11 cellular contexts compared by ENCODE assay signal in genomic region chr2:39523308-39524044, GRCh38.
DNase-seq lines count a peak whose midpoint lies in the region; ATAC-seq and TF ChIP-seq lines count a peak whose summit lies in the region.
"Had no signal": no experiment of that assay in that cellular context is flagged by ENCODE, and none has a peak within 500 bp of the region (broad histone marks: within the 10 kb centered on the region; RNA-seq: fewer than 3 reads in every experiment).

No MANE protein-coding gene starts in this region.

- H3K27ac ChIP-seq in mammary epithelial cell (ENCODE audit: insufficient read depth, low read depth, low read length) (peak overlapping the region; percentile 69), left lung (no peak overlapping the region)

- H3K27me3 ChIP-seq in MG63 (no peaks in the 10 kb centered on the region), mammary epithelial cell (ENCODE audit: insufficient read depth, low read length) (no peaks in the 10 kb centered on the region), left lung (no peaks in the 10 kb centered on the region)

- H3K9me3 ChIP-seq in MG63 (no peaks in the 10 kb centered on the region; the same call in none of the 2 replicates), mammary epithelial cell (replicated peaks; ENCODE audit: insufficient read depth, low read length) (peaks cover 20% of the 10 kb centered on the region), left lung (peaks cover 0 to 10% of the 10 kb centered on the region in 2 donors)

- DNase-seq in AG10803 (ENCODE audit: low read depth), result peak; percentile 92
- peak; percentile 48 for DNase-seq in MG63
- DNase-seq in mammary epithelial cell, result peak; percentile 83
- DNase-seq in left lung, result no peak
- no peak for DNase-seq in NOMO-1 treated with DMSO at 0.1 percent for 48 hours (lab: John Stamatoyannopoulos, UW; ENCODE audit: unreplicated experiment)
- no peak for DNase-seq in NCI-H1694 treated with DMSO at 0.1 percent for 48 hours (lab: John Stamatoyannopoulos, UW)
- DNase-seq in GM20000 (ENCODE audit: low spot score), result no peak
- no peak for DNase-seq in SKM-1 treated with dmso at 0.1 percent for 144 hours (lab: John Stamatoyannopoulos, UW; ENCODE audit: unreplicated experiment)
- DNase-seq: activated T-cell treated with anti-CD3 and anti-CD28 coated beads, Interleukin-2, amount 50 U/mL, for 48 hours; effector CD8-positive, alpha-beta T cell had no signal

- no peaks in the 10 kb centered on the region for H3K79me2 ChIP-seq in mammary epithelial cell (ENCODE audit: insufficient read depth, low read length)

- in situ Hi-C loops in mammary epithelial cell (cut with MboI; ENCODE audit: low sequenced_read_pairs in 2 of 2), result loop anchor here in 1 of 2 donors (10.0 kb wide), 1 partner anchor 161 kb away; no protein-coding TSS in a partner anchor

- CTCF ChIA-PET in mammary epithelial cell (lab: Charles Lee; ENCODE audit: low non-redundant PET), result interaction anchor here (0.8 kb wide), 1 partner anchor 108 kb away, joined by 3 read pairs; no protein-coding TSS in a partner anchor

- no TSS peak for BruUV-seq in mammary epithelial cell (replicated peaks; lab: Mats Ljungman, UMichigan)

- H3K4me2 ChIP-seq in mammary epithelial cell (ENCODE audit: insufficient read depth, low read depth, low read length), result peak overlapping the region; percentile 59

- intact Hi-C loops in mammary epithelial cell (cut with micrococcal nuclease) (loop anchor here (1.0 to 2.0 kb wide), 2 partner anchors 24 to 69 kb away; no protein-coding TSS in a partner anchor), left lung (cut with DNase I) (no loop called here)

- H3K36me3 ChIP-seq in MG63 (no peaks in the 10 kb centered on the region), mammary epithelial cell (ENCODE audit: insufficient read depth, low read length) (no peaks in the 10 kb centered on the region), left lung (no peaks in the 10 kb centered on the region)

- no peaks in the 10 kb centered on the region for H4K20me1 ChIP-seq in mammary epithelial cell (ENCODE audit: insufficient read depth, low read length)

- H3K4me1 ChIP-seq in mammary epithelial cell (ENCODE audit: insufficient read depth, low read length) (peaks cover 30% of the 10 kb centered on the region), left lung (peaks cover 0 to 6% of the 10 kb centered on the region in 2 donors)

- dilution Hi-C loops in mammary epithelial cell (cut with HindIII; ENCODE audit: low sequenced_read_pairs), result no loop called here

- peak; percentile 70 for ATAC-seq in left lung

- 8% methylated on average over 2 of the region's 2 CpGs for WGBS in mammary epithelial cell (ENCODE audit: low coverage, missing lambda C conversion rate)

- H3K4me3 ChIP-seq in AG10803 (ENCODE audit: low read length) (no peak overlapping the region), MG63 (no peak overlapping the region), mammary epithelial cell (replicated peaks in 1 of 3; ENCODE audit: insufficient read depth in 1 of 3, low read depth in 2 of 3, low read length in 3 of 3) (no peak overlapping the region), left lung (no peak overlapping the region)
- H3K4me3 ChIP-seq: skin epidermis had no signal

- no peak overlapping the region for H3K9ac ChIP-seq in mammary epithelial cell (ENCODE audit: insufficient read depth, low read length)

- H2AFZ ChIP-seq in mammary epithelial cell (ENCODE audit: low read depth, low read length), result peak overlapping the region; percentile 79

- TF ChIP-seq CTCF in AG10803 (conservative IDR thresholded peaks at IDR 0.05; ENCODE audit: low read length) (no peak), mammary epithelial cell (conservative IDR thresholded peaks at IDR 0.05 in 1 of 2, IDR thresholded peaks at IDR 0.05 in 1 of 2; ENCODE audit: extremely low read depth in 1 of 2, insufficient read depth in 1 of 2, low read depth in 1 of 2, low read length in 2 of 2) (no peak), left lung (IDR thresholded peaks at IDR 0.05) (no peak), GM20000 (IDR thresholded peaks at IDR 0.05; ENCODE audit: extremely low read depth, missing control alignments) (no peak)

Comparison
In these comparisons a context has a peak if more than half of its experiments do, and no peak if none do; other contexts are left out.
1. DNase-seq: peak in AG10803 (single experiment), MG63 (single experiment) and mammary epithelial cell (single experiment); none in left lung (0 of 2), NOMO-1 treated with DMSO at 0.1 percent for 48 hours (single experiment), NCI-H1694 treated with DMSO at 0.1 percent for 48 hours (single experiment), GM20000 (single experiment) and SKM-1 treated with dmso at 0.1 percent for 144 hours (single experiment).